8 cellular contexts compared by ENCODE assay signal in genomic region chr15:90388462-90389182, GRCh38. TPM values are rescaled to one million over a fixed set of nuclear protein-coding genes. Genes with fewer than 3 reads are reported as not detected.
DNase-seq lines count a peak whose midpoint lies in the region; ATAC-seq and TF ChIP-seq lines count a peak whose summit lies in the region.

No MANE protein-coding gene starts in this region.

- H3K36me3 ChIP-seq in Panc1 (ENCODE audit: control insufficient read depth, insufficient read depth, low read length) (0 out of 2 replicates have a peak, but pooled peaks cover 2% of the 10 kb centered on the region), neuronal stem cell (replicated peaks in 1 of 2; ENCODE audit: control insufficient read depth in 2 of 2, insufficient read depth in 2 of 2, low read length in 2 of 2) (peaks cover 0 to 33% of the 10 kb centered on the region in 2 donors), thyroid gland (peaks cover 0 to 2% of the 10 kb centered on the region in 2 donors)

- no peak overlapping the region for H4K91ac ChIP-seq in neuronal stem cell (ENCODE audit: low read depth, low read length, poor library complexity)

- peak; percentile 70 for DNase-seq in ACHN
- no peak for DNase-seq in Panc1 (ENCODE audit: low read depth, low spot score)
- DNase-seq in activated T-helper 9 cell treated with anti-CD3 and anti-CD28 coated beads, Interleukin-2, amount 50 U/mL, for 16 hours (ENCODE audit: low read depth): peak; percentile 39
- peak; percentile 47 to 82 for DNase-seq in foreskin fibroblast
- DNase-seq in neuronal stem cell (ENCODE audit: low spot score): peak; percentile 35
- peak; percentile 55 to 56 for DNase-seq in thyroid gland

- no peak overlapping the region for H3K4ac ChIP-seq in neuronal stem cell (ENCODE audit: low read length)

- H2BK15ac ChIP-seq in neuronal stem cell (ENCODE audit: low read length): no peak overlapping the region

- no peak for TF ChIP-seq CTCF in Panc1 (IDR thresholded peaks at IDR 0.05)
- TF ChIP-seq CTCF in foreskin fibroblast (IDR thresholded peaks at IDR 0.05; ENCODE audit: low read depth, low read length): no peak
- no peak for TF ChIP-seq CTCF in thyroid gland (IDR thresholded peaks at IDR 0.05)

- TSS peak; percentile 65 for BruUV-seq in Panc1 (replicated peaks; lab: Mats Ljungman, UMichigan)

- H2BK120ac ChIP-seq in neuronal stem cell (ENCODE audit: low read depth, low read length): no peak overlapping the region

- H3K18ac ChIP-seq in neuronal stem cell (ENCODE audit: low read length): peak overlapping the region; percentile 94

- H3K4me1 ChIP-seq in Panc1 (ENCODE audit: control insufficient read depth, insufficient read depth, low read length): peaks cover 29% of the 10 kb centered on the region
- H3K4me1 ChIP-seq in neuronal stem cell (ENCODE audit: control insufficient read depth in 2 of 2, insufficient read depth in 1 of 2, low read depth in 1 of 2, low read length in 2 of 2): peaks cover 0 to 4% of the 10 kb centered on the region in 2 donors
- peaks cover 11 to 41% of the 10 kb centered on the region in 2 donors for H3K4me1 ChIP-seq in thyroid gland

- H3K9ac ChIP-seq in neuronal stem cell (ENCODE audit: low read depth, low read length, poor library complexity): peak overlapping the region; percentile 88

- H3K9me3 ChIP-seq in Panc1 (ENCODE audit: control insufficient read depth, insufficient read depth, low read depth, low read length): no peaks in the 10 kb centered on the region
- H3K9me3 ChIP-seq in neuronal stem cell (replicated peaks in 1 of 2; ENCODE audit: control insufficient read depth in 2 of 2, insufficient read depth in 1 of 2, low read depth in 1 of 2, low read length in 2 of 2): no peaks in the 10 kb centered on the region
- no peaks in the 10 kb centered on the region for H3K9me3 ChIP-seq in thyroid gland

- in situ Hi-C loops in ACHN (cut with HindIII; ENCODE audit: low pct_ligation_motif_present, low pct_unique_long_range_greater_than_20kb, low sequenced_read_pairs) (no loop called here), Panc1 (cut with HindIII; ENCODE audit: low pct_unique_long_range_greater_than_20kb, low sequenced_read_pairs) (no loop called here)

- intact Hi-C loops in Panc1 (cut with micrococcal nuclease; ENCODE audit: unreplicated experiment) (no loop called here), thyroid gland (cut with DNase I) (loop anchor here (10.0 kb wide), 2 partner anchors 64 to 86 kb away; no protein-coding TSS in a partner anchor)

- H3K4me2 ChIP-seq in neuronal stem cell (ENCODE audit: insufficient read depth, low read length, poor library complexity, severe bottlenecking): peak overlapping the region; percentile 58

- H2BK12ac ChIP-seq in neuronal stem cell (ENCODE audit: low read length): no peak overlapping the region

- H3K14ac ChIP-seq in neuronal stem cell (ENCODE audit: low read length): peak overlapping the region; percentile 71

- H2AFZ ChIP-seq in neuronal stem cell (ENCODE audit: low read length): peak overlapping the region; percentile 86

- H2AK5ac ChIP-seq in neuronal stem cell (ENCODE audit: low read depth, low read length): no peak overlapping the region

- H3K27ac ChIP-seq in Panc1 (ENCODE audit: low read length) (peak overlapping the region; percentile 96), neuronal stem cell (replicated peaks; ENCODE audit: low read length) (peak overlapping the region; percentile 76), thyroid gland (peak overlapping the region; percentile 95 to 98 (median 96))

- CTCF ChIA-PET in Panc1 (lab: Charles Lee): interaction anchor here (1.2 kb wide), 1 partner anchor 68 kb away, joined by 3 read pairs; no protein-coding TSS in a partner anchor

- H3K27me3 ChIP-seq in Panc1 (ENCODE audit: control insufficient read depth, insufficient read depth, low read length) (no peaks in the 10 kb centered on the region), neuronal stem cell (ENCODE audit: control insufficient read depth in 3 of 3, insufficient read depth in 3 of 3, low read depth in 1 of 3, low read length in 3 of 3) (no peaks in the 10 kb centered on the region), thyroid gland (no peaks in the 10 kb centered on the region)

- POLR2A ChIA-PET in Panc1 (lab: Charles Lee): interaction anchor here (0.6 to 1.5 kb wide), 6 partner anchors 11 to 1914 kb away, joined by 4 to 12 read pairs (median 8); no protein-coding TSS in a partner anchor

- no peak overlapping the region for H3K23ac ChIP-seq in neuronal stem cell (ENCODE audit: low read depth, low read length, poor library complexity)

- no peak overlapping the region for H4K8ac ChIP-seq in neuronal stem cell (ENCODE audit: low read depth, low read length)

- no CpG with 5 or more reads among the region's 50 CpGs for WGBS in neuronal stem cell (ENCODE audit: extremely low coverage in 2 of 2, insufficient read length in 2 of 2, insufficient replicate concordance in 1 of 2), 2 donors
- 1 to 2% methylated on average over 23 to 28 of the region's 50 CpGs for WGBS in thyroid gland, 2 donors

- peaks cover 2% of the 10 kb centered on the region for H3K79me1 ChIP-seq in neuronal stem cell (ENCODE audit: low read depth, low read length)

- no peak for TF ChIP-seq POLR2A in thyroid gland (IDR thresholded peaks at IDR 0.05)

- H3K4me3 ChIP-seq in Panc1 (ENCODE audit: low read depth in 2 of 2, low read length in 2 of 2) (peak overlapping the region; percentile 82 to 85), foreskin fibroblast (ENCODE audit: low read depth in 1 of 2, low read length in 2 of 2) (peak overlapping the region; percentile 97), neuronal stem cell (ENCODE audit: low read length in 2 of 2) (peak overlapping the region; percentile 91 to 95), thyroid gland (replicated peaks in 1 of 3) (peak overlapping the region; percentile 41 to 94 (median 86))

- H2BK5ac ChIP-seq in neuronal stem cell (ENCODE audit: low read length): peak overlapping the region; percentile 83

- ATAC-seq in GM18909 (IDR thresholded peaks at IDR 0.05; ENCODE audit: poor library complexity, unreplicated experiment): peak; percentile 56
- peak; percentile 55 for ATAC-seq in HG03139 (IDR thresholded peaks at IDR 0.05; ENCODE audit: unreplicated experiment)
- ATAC-seq in Panc1: peak; percentile 65

RNA-seq across cellular contexts. Expression of gene IQGAP1, which starts 0.6 kb away (rescaled TPM):
- 228 TPM for total RNA-seq in Panc1 (2021; ENCODE audit: unreplicated experiment)
- polyA plus RNA-seq in Panc1 (2012; ENCODE audit: insufficient read length): 144 TPM
- 27.0 TPM for polyA plus RNA-seq in neuronal stem cell (2013, experiment 1 of 2)
- polyA plus RNA-seq in neuronal stem cell (2013, experiment 2 of 2): 26.1 TPM
- 100 to 1,000 TPM; 222 to 290 (median 247) TPM for total RNA-seq in thyroid gland

RNA-seq across cellular contexts. Expression of gene ZNF774, which starts 36.5 kb away (rescaled TPM):
- total RNA-seq in Panc1 (2021; ENCODE audit: unreplicated experiment): 5.2 TPM
- 2.4 TPM for polyA plus RNA-seq in Panc1 (2012; ENCODE audit: insufficient read length)
- 2.5 TPM for polyA plus RNA-seq in neuronal stem cell (2013, experiment 1 of 2)
- 2.8 TPM for polyA plus RNA-seq in neuronal stem cell (2013, experiment 2 of 2)
- 10 to 100 TPM in 1 of 4 donors, 1 to 10 TPM in 3; 3.6 to 13.1 (median 5.5) TPM for total RNA-seq in thyroid gland
